ENCODE assay signal across 19 cellular contexts in genomic region chr12:71159260-71159659, GRCh38. TPM values are rescaled to one million over a fixed set of nuclear protein-coding genes. Genes with fewer than 3 reads are reported as not detected.
DNase-seq lines count a peak whose midpoint lies in the region; ATAC-seq and TF ChIP-seq lines count a peak whose summit lies in the region.
"Had no signal": no experiment of that assay in that cellular context is flagged by ENCODE, and none has a peak within 500 bp of the region (broad histone marks: within the 10 kb centered on the region; RNA-seq: fewer than 3 reads in every experiment).

No MANE protein-coding gene starts in this region.

- no peak for TF ChIP-seq CTCF in stomach (IDR thresholded peaks at IDR 0.05)

- H3K36me3 ChIP-seq in stomach: no peaks in the 10 kb centered on the region

- peak; percentile 19 for ATAC-seq in left lobe of liver
- ATAC-seq in HG02763 (IDR thresholded peaks at IDR 0.05; ENCODE audit: unreplicated experiment): no peak

- TF ChIP-seq POLR2A in stomach (IDR thresholded peaks at IDR 0.05): no peak

- H3K27ac ChIP-seq in stomach: peak overlapping the region in 4 of 5 donors; percentile 54 to 87 (median 76)
- H3K27ac ChIP-seq: C4-2B had no signal

- TF ChIP-seq EP300 in stomach (IDR thresholded peaks at IDR 0.05): no peak

- DNase-seq in DMS153 (lab: John Stamatoyannopoulos, UW): peak; percentile 27
- no peak for DNase-seq in DMS153 treated with DMSO at 0.1 percent for 48 hours (lab: John Stamatoyannopoulos, UW; ENCODE audit: unreplicated experiment)
- peak; percentile 50 for DNase-seq in NCI-H748 (lab: John Stamatoyannopoulos, UW; ENCODE audit: unreplicated experiment)
- DNase-seq in left lobe of liver (ENCODE audit: low spot score): no peak
- DNase-seq in stomach: no peak
- no peak for DNase-seq in SHP77 treated with DMSO at 0.1 percent for 48 hours (lab: John Stamatoyannopoulos, UW)
- no peak for DNase-seq in A172 (ENCODE audit: low spot score)
- DNase-seq: 8988T, HCEC 1CT, NCI-H1694 treated with DMSO at 0.1 percent for 48 hours, NCI-H2171, NCI-H524, OCI-M1, SK-N-SH, T-helper 1 cell had no signal

- H3K4me3 ChIP-seq in stomach: no peak overlapping the region

- no peaks in the 10 kb centered on the region for H3K9me3 ChIP-seq in stomach
- H3K9me3 ChIP-seq: SK-N-SH had no signal

- no peaks in the 10 kb centered on the region for H3K27me3 ChIP-seq in stomach

- H3K4me1 ChIP-seq in stomach: peaks cover 25 to 45% (median 36%) of the 10 kb centered on the region in 4 donors

- intact Hi-C loops in stomach (cut with DNase I; ENCODE audit: low total_unique reads): no loop called here

RNA-seq across cellular contexts. Expression of gene TSPAN8, which starts 1.5 kb away (rescaled TPM):
- total RNA-seq in left lobe of liver: 12.0 TPM
- 100 to 1,000 TPM in 3 of 5 donors, 10 to 100 TPM in 2; 15.8 to 532 (median 122) TPM for total RNA-seq in stomach
- polyA plus RNA-seq in stomach: 100 to 1,000 TPM; 122 to 508 (median 211) TPM
- 40.6 and 55.8 TPM in 2 replicates for total RNA-seq in A172 (2014; rRNA removed; shearing (Covaris generic))
- total RNA-seq: Daoy had no signal
- polyA plus RNA-seq: IgD-negative memory B cell had no signal

Comparison
In these comparisons a context has a peak if more than half of its experiments do, and no peak if none do; other contexts are left out.
1. DNase-seq: peak in DMS153 (single experiment) and NCI-H748 (single experiment); none in DMS153 treated with DMSO at 0.1 percent for 48 hours (single experiment), left lobe of liver (single experiment), stomach (single experiment), SHP77 treated with DMSO at 0.1 percent for 48 hours (single experiment) and A172 (single experiment).